Comparison of ENCODE assay signal across 8 cellular contexts in the genomic region with DNA sequence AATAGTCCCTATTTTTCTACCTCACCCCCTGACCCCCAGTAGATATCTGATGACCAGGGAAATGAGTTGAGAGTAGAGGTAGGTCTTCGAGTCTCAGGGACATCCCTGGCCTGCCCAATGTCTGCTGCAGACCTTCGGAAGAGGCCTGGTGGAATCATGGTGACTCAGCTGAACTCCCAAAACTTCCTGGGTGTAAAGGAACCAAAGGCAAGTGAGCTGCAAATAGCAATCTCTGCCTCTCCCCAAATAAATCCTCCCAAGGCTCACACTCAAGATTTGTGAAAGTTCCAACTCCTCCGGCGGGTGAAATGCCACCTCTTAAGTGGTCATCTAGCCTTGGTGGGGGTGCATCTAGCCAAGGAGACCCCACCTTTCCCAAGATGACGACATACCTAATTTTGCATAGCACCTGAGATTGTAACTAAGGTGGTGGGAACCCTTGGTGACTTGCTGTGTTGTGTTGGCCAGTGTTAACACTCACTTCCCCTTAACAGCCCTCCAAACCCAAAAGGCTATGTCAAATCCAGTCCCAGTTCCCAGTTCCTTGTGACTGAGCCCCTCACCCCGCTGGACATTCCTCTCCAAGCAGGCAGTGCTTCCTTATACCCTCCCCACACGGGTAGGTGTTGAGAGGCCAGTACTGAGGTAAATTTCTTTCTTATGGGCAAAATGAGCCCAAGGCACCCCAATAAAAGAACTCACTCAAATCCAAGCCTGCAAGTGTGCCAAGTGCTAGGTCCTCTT. TPM values are rescaled to one million over a fixed set of nuclear protein-coding genes. Genes with fewer than 3 reads are reported as not detected.
DNase-seq lines count a peak whose midpoint lies in the region; ATAC-seq and TF ChIP-seq lines count a peak whose summit lies in the region.

No MANE protein-coding gene starts in this region.

- H3K9me3 ChIP-seq in body of pancreas (no peaks in the 10 kb centered on the region), suprapubic skin (no peaks in the 10 kb centered on the region)

- TF ChIP-seq CTCF in body of pancreas (IDR thresholded peaks at IDR 0.05) (no peak), suprapubic skin (IDR thresholded peaks at IDR 0.05) (no peak)

- no peak for TF ChIP-seq EP300 in suprapubic skin (IDR thresholded peaks at IDR 0.05)

- peak; percentile 15 to 51 (median 23) for TF ChIP-seq POLR2A in body of pancreas (IDR thresholded peaks at IDR 0.05)
- no peak for TF ChIP-seq POLR2A in suprapubic skin (IDR thresholded peaks at IDR 0.05)

- H3K27me3 ChIP-seq in body of pancreas = no peaks in the 10 kb centered on the region
- no peaks in the 10 kb centered on the region for H3K27me3 ChIP-seq in suprapubic skin

- H3K4me1 ChIP-seq in body of pancreas (peaks cover 73% of the 10 kb centered on the region), suprapubic skin (peaks cover 55% of the 10 kb centered on the region)

- H3K4me3 ChIP-seq in body of pancreas = no peak overlapping the region
- H3K4me3 ChIP-seq in suprapubic skin = peak overlapping the region; percentile 66

- ATAC-seq in body of pancreas (no peak), HG03108 (IDR thresholded peaks at IDR 0.05; ENCODE audit: unreplicated experiment) (no peak)

- WGBS in body of pancreas, 2 donors = 45 to 63% methylated on average over 7 of the region's 7 CpGs
- WGBS in suprapubic skin = 43% methylated on average over 7 of the region's 7 CpGs

- intact Hi-C loops in body of pancreas (cut with DNase I) = no loop called here

- H3K27ac ChIP-seq in body of pancreas (peak overlapping the region; percentile 95 to 100 (median 98)), suprapubic skin (peak overlapping the region; percentile 68)

- peak; percentile 42 for DNase-seq in activated T-cell treated with anti-CD3 and anti-CD28 coated beads, Interleukin-2, amount 50 U/mL, for 1 hour
- DNase-seq in activated T-cell treated with anti-CD3 and anti-CD28 coated beads for 4 hours (no peak), body of pancreas (peak; percentile 53 to 60 (median 59)), left kidney (ENCODE audit: low read depth, low spot score) (peak; percentile 65), suprapubic skin (ENCODE audit: low spot score in 2 of 2) (peak; percentile 62 to 73), NOMO-1 treated with DMSO at 0.1 percent for 48 hours (lab: John Stamatoyannopoulos, UW; ENCODE audit: unreplicated experiment) (no peak), NCI-H187 (lab: John Stamatoyannopoulos, UW) (no peak)

- H3K36me3 ChIP-seq in body of pancreas (replicated peaks in 1 of 2; ENCODE audit: insufficient read depth in 1 of 2, low read depth in 2 of 2) (peaks cover 0 to 9% of the 10 kb centered on the region in 2 donors), suprapubic skin (peaks cover 40% of the 10 kb centered on the region)

RNA-seq across cellular contexts. Expression of a gene that starts 6.2 kb away (rescaled TPM):
- total RNA-seq in body of pancreas (100 to 1,000 TPM; 155 to 365 TPM), suprapubic skin (1,000 to 10,000 TPM; 1,382 to 1,995 (median 1,611) TPM)

Comparison
In these comparisons a context has a peak if more than half of its experiments do, and no peak if none do; other contexts are left out.
1. DNase-seq: peak in activated T-cell treated with anti-CD3 and anti-CD28 coated beads, Interleukin-2, amount 50 U/mL, for 1 hour (single experiment), body of pancreas (4 of 4), left kidney (single experiment) and suprapubic skin (2 of 2); none in activated T-cell treated with anti-CD3 and anti-CD28 coated beads for 4 hours (single experiment), NOMO-1 treated with DMSO at 0.1 percent for 48 hours (single experiment) and NCI-H187 (0 of 2).
2. POLR2A ChIP-seq: peak in body of pancreas (3 of 3); none in suprapubic skin (0 of 2).